Comparison of ENCODE assay signal across 11 cellular contexts in genomic region chrX:139642241-139642927, GRCh38.
DNase-seq lines count a peak whose midpoint lies in the region; ATAC-seq, FAIRE-seq and TF ChIP-seq lines count a peak whose summit lies in the region.
"Had no signal": no experiment of that assay in that cellular context is flagged by ENCODE, and none has a peak within 500 bp of the region (broad histone marks: within the 10 kb centered on the region; RNA-seq: fewer than 3 reads in every experiment).

No MANE protein-coding gene starts in this region.

- no peak for ATAC-seq in HG03280 (IDR thresholded peaks at IDR 0.05; ENCODE audit: unreplicated experiment)
- ATAC-seq: activated CD8-positive, alpha-beta T cell treated with anti-CD3 and anti-CD28 coated beads, Interleukin-2, amount 10 ng/mL, durations not matched to agents 7 days and 5 days; gastrocnemius medialis had no signal

- H3K9me2 ChIP-seq in GM23248 (ENCODE audit: insufficient read depth), result no peaks in the 10 kb centered on the region

- H3K9ac ChIP-seq in GM23248, result no peak overlapping the region

- 1% methylated on average over 10 of the region's 10 CpGs for WGBS in GM23248 (ENCODE audit: low coverage in 1 of 2, low lambda C conversion rate in 2 of 2, missing lambda C conversion rate in 2 of 2), 2 experiments

- no peak overlapping the region for H2AFZ ChIP-seq in GM23248

- no peaks in the 10 kb centered on the region for H3F3A ChIP-seq in GM23248 (ENCODE audit: insufficient read depth)

- no peaks in the 10 kb centered on the region for H3K79me2 ChIP-seq in GM23248 (ENCODE audit: insufficient read depth)

- no peaks in the 10 kb centered on the region for H3K36me3 ChIP-seq in GM23248 (ENCODE audit: low read depth)
- H3K36me3 ChIP-seq: gastrocnemius medialis had no signal

- no peaks in the 10 kb centered on the region for H4K20me1 ChIP-seq in GM23248 (ENCODE audit: insufficient read depth)

- no peak for FAIRE-seq in GM12892 (lab: Jason Lieb, UNC)

- no peaks in the 10 kb centered on the region for H3K4me1 ChIP-seq in GM23248 (ENCODE audit: insufficient read depth)
- H3K4me1 ChIP-seq: gastrocnemius medialis had no signal

- DNase-seq in GM23248, result peak; percentile 6
- peak; percentile 6 for DNase-seq in SW480 (ENCODE audit: low spot score)
- peak in 23 of 42 donors; percentile 2 to 47 (median 13) for DNase-seq in head of caudate nucleus
- DNase-seq in pons (ENCODE audit: low spot score), result peak; percentile 37
- DNase-seq in ecto neural progenitor cell (ENCODE audit: low spot score), result no peak
- no peak for DNase-seq in DMS 273 (lab: John Stamatoyannopoulos, UW; ENCODE audit: unreplicated experiment)
- DNase-seq in GM12892 (ENCODE audit: insufficient read length), result no peak
- DNase-seq: activated CD8-positive, alpha-beta T cell treated with anti-CD3 and anti-CD28 coated beads, Interleukin-2, amount 10 ng/mL, durations not matched to agents 7 days and 5 days; gastrocnemius medialis; stimulated activated CD4-positive, alpha-beta T cell treated with anti-CD3 and anti-CD28 coated beads, Interleukin-4, amount 100 ng/mL, for 1 hour had no signal

- no peaks in the 10 kb centered on the region for H3K9me3 ChIP-seq in GM23248 (ENCODE audit: low read depth)
- H3K9me3 ChIP-seq: gastrocnemius medialis had no signal

- no peaks in the 10 kb centered on the region for H3K27me3 ChIP-seq in GM23248 (replicated peaks; ENCODE audit: insufficient read depth)
- H3K27me3 ChIP-seq: gastrocnemius medialis had no signal

- H3K4me3 ChIP-seq in GM23248, result peak overlapping the region; percentile 29; the same call in 1 of the 2 replicates
- H3K4me3 ChIP-seq: gastrocnemius medialis had no signal

- intact Hi-C loops in head of caudate nucleus (cut with DNase I), result no loop called here

- H3K4me2 ChIP-seq in GM23248 (ENCODE audit: unreplicated experiment), result no peak overlapping the region

- TF ChIP-seq POLR2A in GM12892 (IDR thresholded peaks at IDR 0.05; ENCODE audit: low read depth, low read length), result no peak

- in situ Hi-C loops in GM23248 (cut with MboI), result no loop called here

- no peak overlapping the region for H3K27ac ChIP-seq in GM23248
- H3K27ac ChIP-seq: gastrocnemius medialis had no signal

Comparison
In these comparisons a context has a peak if more than half of its experiments do, and no peak if none do; other contexts are left out.
1. DNase-seq: peak in GM23248 (single experiment), SW480 (single experiment), head of caudate nucleus (23 of 42) and pons (single experiment); none in ecto neural progenitor cell (single experiment), DMS 273 (single experiment) and GM12892 (single experiment).